In genomic region chr16:31700200-31700529, GRCh38 we compare ENCODE assay signal across 8 cellular contexts.
DNase-seq lines count a peak whose midpoint lies in the region; ATAC-seq, FAIRE-seq and TF ChIP-seq lines count a peak whose summit lies in the region.

No MANE protein-coding gene starts in this region.

- H3K4me1 ChIP-seq in adipocyte (ENCODE audit: control insufficient read depth, insufficient read depth, low read length): peaks cover 6% of the 10 kb centered on the region
- H3K4me1 ChIP-seq in keratinocyte (ENCODE audit: control insufficient read depth, extremely low read depth, insufficient read depth, low read length): no peaks in the 10 kb centered on the region

- H3K9me3 ChIP-seq in adipocyte (ENCODE audit: control insufficient read depth, low read length) (no peaks in the 10 kb centered on the region), keratinocyte (ENCODE audit: control insufficient read depth, low read depth, low read length) (no peaks in the 10 kb centered on the region)

- peak; percentile 95 to 97 for DNase-seq in Kasumi-1 (lab: John Stamatoyannopoulos, UW)
- no peak for DNase-seq in adipocyte (ENCODE audit: low read depth)
- DNase-seq in keratinocyte (ENCODE audit: low read depth, low spot score): no peak
- DNase-seq in type B pancreatic cell (ENCODE audit: extremely low spot score, unreplicated experiment): no peak
- no peak for DNase-seq in islet precursor cell
- DNase-seq in SKM-1 treated with dmso at 0.1 percent for 144 hours (lab: John Stamatoyannopoulos, UW; ENCODE audit: unreplicated experiment): no peak

- peaks cover 10% of the 10 kb centered on the region for H3K4me1 Mint-ChIP-seq in type B pancreatic cell (ENCODE audit: unreplicated experiment)

- H3K4me2 ChIP-seq in keratinocyte (ENCODE audit: control insufficient read depth, extremely low read depth, insufficient read depth, low read depth, low read length): peak overlapping the region; percentile 91

- H3K27ac ChIP-seq in C4-2B (peak overlapping the region; percentile 79), keratinocyte (ENCODE audit: control insufficient read depth, insufficient read depth, low read length) (peak overlapping the region; percentile 80)

- peaks cover 10% of the 10 kb centered on the region for H3K27me3 Mint-ChIP-seq in type B pancreatic cell

- H4K20me1 ChIP-seq in keratinocyte (ENCODE audit: control insufficient read depth, extremely low read depth, insufficient read depth, low read length): no peaks in the 10 kb centered on the region

- peak overlapping the region; percentile 83 for H3K9ac ChIP-seq in adipocyte (ENCODE audit: low read length)
- H3K9ac ChIP-seq in keratinocyte (ENCODE audit: control insufficient read depth, extremely low read depth, insufficient read depth, low read length): peak overlapping the region; percentile 93

- no peaks in the 10 kb centered on the region for H3K36me3 Mint-ChIP-seq in type B pancreatic cell

- H3K27ac Mint-ChIP-seq in type B pancreatic cell: no peak overlapping the region

- ATAC-seq in GM18519 (IDR thresholded peaks at IDR 0.05; ENCODE audit: low FRiP score, unreplicated experiment): peak; percentile 87

- no peaks in the 10 kb centered on the region for H3K9me3 Mint-ChIP-seq in type B pancreatic cell

- H3K9me1 ChIP-seq in keratinocyte (ENCODE audit: control insufficient read depth, extremely low read depth, insufficient read depth, low read length): peaks cover 2% of the 10 kb centered on the region

- H3K4me3 Mint-ChIP-seq in type B pancreatic cell: peak overlapping the region; percentile 93

- H3K27me3 ChIP-seq in adipocyte (replicated peaks; ENCODE audit: control insufficient read depth, insufficient read depth, low read length): peaks cover 22% of the 10 kb centered on the region
- no peaks in the 10 kb centered on the region for H3K27me3 ChIP-seq in keratinocyte (ENCODE audit: control insufficient read depth, extremely low read depth, insufficient read depth, low read length)

- no peak for TF ChIP-seq CTCF in C4-2B (conservative IDR thresholded peaks at IDR 0.05)
- no peak for TF ChIP-seq CTCF in keratinocyte (optimal IDR thresholded peaks at IDR 0.05 in 1 of 3, IDR thresholded peaks at IDR 0.05 in 1 of 3, conservative IDR thresholded peaks at IDR 0.05 in 1 of 3; ENCODE audit: extremely low read depth in 1 of 3, insufficient read depth in 2 of 3, low read length in 3 of 3)
- TF ChIP-seq CTCF in type B pancreatic cell (conservative IDR thresholded peaks at IDR 0.05): no peak

- peaks cover 28% of the 10 kb centered on the region for H3K79me2 ChIP-seq in keratinocyte (ENCODE audit: control insufficient read depth, insufficient read depth, low read length)

- no peak for FAIRE-seq in keratinocyte (lab: Jason Lieb, UNC)

- peak overlapping the region; percentile 97 for H3K4me3 ChIP-seq in adipocyte (ENCODE audit: low read length)
- peak overlapping the region; percentile 65 to 85 (median 81) for H3K4me3 ChIP-seq in keratinocyte (ENCODE audit: control insufficient read depth in 2 of 3, extremely low read depth in 1 of 3, insufficient read depth in 2 of 3, low read depth in 1 of 3, low read length in 3 of 3)

- H3K36me3 ChIP-seq in adipocyte (ENCODE audit: control insufficient read depth, insufficient read depth, low read length, severe bottlenecking) (peaks cover 13% of the 10 kb centered on the region), keratinocyte (ENCODE audit: control insufficient read depth in 2 of 2, extremely low read depth in 1 of 2, insufficient read depth in 2 of 2, low read length in 2 of 2) (peaks cover 15 to 24% of the 10 kb centered on the region in 2 experiments)

- H2AFZ ChIP-seq in keratinocyte (ENCODE audit: control insufficient read depth, low read length): no peak overlapping the region

- dilution Hi-C loops in keratinocyte (cut with MboI; ENCODE audit: extremely low pct_ligation_motif_present, low sequenced_read_pairs): no loop called here

Comparison
In these comparisons a context has a peak if more than half of its experiments do, and no peak if none do; other contexts are left out.
1. DNase-seq: peak in Kasumi-1 (2 of 2); none in adipocyte (single experiment), keratinocyte (single experiment), type B pancreatic cell (single experiment), islet precursor cell (single experiment) and SKM-1 treated with dmso at 0.1 percent for 144 hours (single experiment).